In genomic region chr13:44508562-44509062, GRCh38 we compare ENCODE assay signal across 20 cellular contexts.
DNase-seq lines count a peak whose midpoint lies in the region; ATAC-seq, FAIRE-seq and TF ChIP-seq lines count a peak whose summit lies in the region.
"Had no signal": no experiment of that assay in that cellular context is flagged by ENCODE, and none has a peak within 500 bp of the region (broad histone marks: within the 10 kb centered on the region; RNA-seq: fewer than 3 reads in every experiment).

No MANE protein-coding gene starts in this region.

- intact Hi-C loops in endothelial cell of umbilical vein (cut with micrococcal nuclease), result no loop called here

- no peak for TF ChIP-seq CTCF in endothelial cell of umbilical vein (IDR thresholded peaks at IDR 0.05; ENCODE audit: extremely low read depth in 1 of 2, insufficient read depth in 1 of 2, low read depth in 1 of 2, low read length in 2 of 2)

- H3K4me1 ChIP-seq in endothelial cell of umbilical vein (ENCODE audit: control insufficient read depth, extremely low read depth, insufficient read depth, low read length) (peaks cover 7% of the 10 kb centered on the region), neuronal stem cell (ENCODE audit: control insufficient read depth in 2 of 2, insufficient read depth in 1 of 2, low read depth in 1 of 2, low read length in 2 of 2) (peaks cover 1 to 2% of the 10 kb centered on the region in 2 donors), Karpas-422 (ENCODE audit: low read length) (no peaks in the 10 kb centered on the region)
- H3K4me1 ChIP-seq: HAP-1 had no signal

- CTCF ChIA-PET in endothelial cell of umbilical vein (lab: Charles Lee), result interaction anchor here (0.9 to 1.4 kb wide), 6 partner anchors 9 to 65 kb away, joined by 3 to 5 read pairs (median 4); no protein-coding TSS in a partner anchor

- H4K20me1 ChIP-seq in endothelial cell of umbilical vein (replicated peaks; ENCODE audit: control insufficient read depth, extremely low read depth, insufficient read depth, low read length) (no peaks in the 10 kb centered on the region), Karpas-422 (ENCODE audit: insufficient read depth, low read depth, low read length) (no peaks in the 10 kb centered on the region)

- no TSS peak for BruUV-seq in endothelial cell of umbilical vein (replicated peaks; lab: Mats Ljungman, UMichigan)

- 100% methylated on average over 1 of the region's 3 CpGs; no CpG with 5 or more reads in 1 of the 2 donors for WGBS in neuronal stem cell (ENCODE audit: extremely low coverage in 2 of 2, insufficient read length in 2 of 2, insufficient replicate concordance in 1 of 2), 2 donors

- peak; percentile 14 for DNase-seq in H7
- peak; percentile 14 for DNase-seq in UCSD-AML1 (lab: John Stamatoyannopoulos, UW; ENCODE audit: unreplicated experiment)
- peak; percentile 78 for DNase-seq in endothelial cell of umbilical vein (ENCODE audit: low read depth, low spot score)
- DNase-seq in neuronal stem cell (ENCODE audit: low spot score), result no peak
- no peak for DNase-seq in Karpas-422
- DNase-seq in EL, result no peak
- DNase-seq: C1 segment of cervical spinal cord; CD8-positive, alpha-beta memory T cell; KG1; MV-4-11; NCI-H1417; NCI-H187; NCI-H2107; NCI-H510A; NCI-H774 had no signal

- H3K79me1 ChIP-seq in neuronal stem cell (ENCODE audit: low read depth, low read length), result no peaks in the 10 kb centered on the region

- no peak overlapping the region for H4K8ac ChIP-seq in neuronal stem cell (ENCODE audit: low read depth, low read length)

- FAIRE-seq in endothelial cell of umbilical vein (lab: Jason Lieb, UNC), result no peak
- FAIRE-seq: GM12892, RCC 7860 had no signal

- TF ChIP-seq POLR2A in endothelial cell of umbilical vein (IDR thresholded peaks at IDR 0.05; ENCODE audit: low read depth, low read length), result no peak

- no peak overlapping the region for H3K4ac ChIP-seq in neuronal stem cell (ENCODE audit: low read length)

- H3K4me2 ChIP-seq in endothelial cell of umbilical vein (ENCODE audit: insufficient read depth, low read length), result no peak overlapping the region
- no peak overlapping the region for H3K4me2 ChIP-seq in neuronal stem cell (ENCODE audit: insufficient read depth, low read length, poor library complexity, severe bottlenecking)
- H3K4me2 ChIP-seq in Karpas-422 (ENCODE audit: low read depth, low read length, poor library complexity, severe bottlenecking), result no peak overlapping the region

- H3K9me1 ChIP-seq in endothelial cell of umbilical vein (replicated peaks; ENCODE audit: control insufficient read depth, extremely low read depth, insufficient read depth, low read length), result no peaks in the 10 kb centered on the region

- H3K9me2 ChIP-seq in Karpas-422 (replicated peaks; ENCODE audit: insufficient read depth, low read length), result no peaks in the 10 kb centered on the region

- dilution Hi-C loops in endothelial cell of umbilical vein (cut with MboI; ENCODE audit: extremely low pct_ligation_motif_present, low sequenced_read_pairs), result no loop called here

- no peaks in the 10 kb centered on the region for H3K9me3 ChIP-seq in endothelial cell of umbilical vein (replicated peaks; ENCODE audit: control insufficient read depth, insufficient read depth, low read length)
- H3K9me3 ChIP-seq in neuronal stem cell (replicated peaks in 1 of 2; ENCODE audit: control insufficient read depth in 2 of 2, insufficient read depth in 1 of 2, low read depth in 1 of 2, low read length in 2 of 2), result no peaks in the 10 kb centered on the region
- H3K9me3 ChIP-seq in Karpas-422 (ENCODE audit: low read length), result no peaks in the 10 kb centered on the region
- H3K9me3 ChIP-seq: HAP-1 had no signal

- H2BK15ac ChIP-seq in neuronal stem cell (ENCODE audit: low read length), result no peak overlapping the region

- no peak overlapping the region for H2BK5ac ChIP-seq in neuronal stem cell (ENCODE audit: low read length)

- ATAC-seq in HG03097 (IDR thresholded peaks at IDR 0.05; ENCODE audit: low FRiP score, unreplicated experiment), result no peak
- ATAC-seq: Right ventricle myocardium inferior had no signal

- H3K79me2 ChIP-seq in endothelial cell of umbilical vein (ENCODE audit: control insufficient read depth, insufficient read depth, low read length) (no peaks in the 10 kb centered on the region), Karpas-422 (ENCODE audit: low read length) (no peaks in the 10 kb centered on the region)

- H3K9ac ChIP-seq in endothelial cell of umbilical vein (replicated peaks; ENCODE audit: extremely low read depth, insufficient read depth, low read length) (no peak overlapping the region), neuronal stem cell (ENCODE audit: low read depth, low read length, poor library complexity) (no peak overlapping the region), Karpas-422 (ENCODE audit: low read length) (no peak overlapping the region)

- H2AK5ac ChIP-seq in neuronal stem cell (ENCODE audit: low read depth, low read length), result no peak overlapping the region

- H3K27me3 ChIP-seq in H7 (ENCODE audit: control insufficient read depth, insufficient read depth, low read length) (no peaks in the 10 kb centered on the region), endothelial cell of umbilical vein (ENCODE audit: control insufficient read depth in 2 of 2, insufficient read depth in 2 of 2, low read length in 2 of 2) (no peaks in the 10 kb centered on the region), neuronal stem cell (ENCODE audit: control insufficient read depth in 3 of 3, insufficient read depth in 3 of 3, low read depth in 1 of 3, low read length in 3 of 3) (no peaks in the 10 kb centered on the region), Karpas-422 (ENCODE audit: low read length) (no peaks in the 10 kb centered on the region)

- H2AFZ ChIP-seq in endothelial cell of umbilical vein (ENCODE audit: low read depth, low read length) (no peak overlapping the region), neuronal stem cell (ENCODE audit: low read length) (no peak overlapping the region), Karpas-422 (ENCODE audit: low read length) (no peak overlapping the region)

- peak overlapping the region; percentile 44 for H3K18ac ChIP-seq in neuronal stem cell (ENCODE audit: low read length)

- no peak overlapping the region for H3K14ac ChIP-seq in neuronal stem cell (ENCODE audit: low read length)

- POLR2A ChIA-PET in endothelial cell of umbilical vein (lab: Charles Lee), result no interaction called here

- H3K23ac ChIP-seq in neuronal stem cell (ENCODE audit: low read depth, low read length, poor library complexity), result no peak overlapping the region

- H3K36me3 ChIP-seq in H7 (replicated peaks; ENCODE audit: control insufficient read depth, insufficient read depth, low read length) (no peaks in the 10 kb centered on the region), endothelial cell of umbilical vein (ENCODE audit: control insufficient read depth in 2 of 2, extremely low read depth in 1 of 2, insufficient read depth in 2 of 2, low read length in 2 of 2) (no peaks in the 10 kb centered on the region), neuronal stem cell (replicated peaks in 1 of 2; ENCODE audit: control insufficient read depth in 2 of 2, insufficient read depth in 2 of 2, low read length in 2 of 2) (peaks cover 0 to 15% of the 10 kb centered on the region in 2 donors), Karpas-422 (ENCODE audit: insufficient read depth, low read length) (no peaks in the 10 kb centered on the region)

- H2BK120ac ChIP-seq in neuronal stem cell (ENCODE audit: low read depth, low read length), result no peak overlapping the region

- H4K91ac ChIP-seq in neuronal stem cell (ENCODE audit: low read depth, low read length, poor library complexity), result no peak overlapping the region

- H2BK12ac ChIP-seq in neuronal stem cell (ENCODE audit: low read length), result no peak overlapping the region

- H3K4me3 ChIP-seq in H7 (ENCODE audit: insufficient read depth, low read depth, low read length), result no peak overlapping the region
- no peak overlapping the region for H3K4me3 ChIP-seq in endothelial cell of umbilical vein (replicated peaks in 1 of 3; ENCODE audit: insufficient read depth in 1 of 3, low read depth in 1 of 3, low read length in 3 of 3)
- no peak overlapping the region for H3K4me3 ChIP-seq in neuronal stem cell (ENCODE audit: low read length in 2 of 2)
- no peak overlapping the region for H3K4me3 ChIP-seq in Karpas-422 (ENCODE audit: low read length)
- H3K4me3 ChIP-seq: HAP-1 had no signal

- H3K27ac ChIP-seq in endothelial cell of umbilical vein (ENCODE audit: insufficient read depth, low read depth, low read length), result no peak overlapping the region
- no peak overlapping the region for H3K27ac ChIP-seq in neuronal stem cell (replicated peaks; ENCODE audit: low read length)
- no peak overlapping the region for H3K27ac ChIP-seq in Karpas-422 (ENCODE audit: low read length)

TF ChIP-seq in endothelial cell of umbilical vein, 7 proteins besides CTCF, POLR2A, EP300 and RAD21:
- TF ChIP-seq MAX (IDR thresholded peaks at IDR 0.05; ENCODE audit: insufficient read depth, insufficient read length) (no peak), MYC (IDR thresholded peaks at IDR 0.05; ENCODE audit: low read depth, low read length) (no peak), FOS (IDR thresholded peaks at IDR 0.05; ENCODE audit: borderline replicate concordance, insufficient read depth, low read length) (no peak), JUN (IDR thresholded peaks at IDR 0.05; ENCODE audit: borderline replicate concordance, insufficient read depth, insufficient read length, low read depth) (no peak), POLR2AphosphoS5 (IDR thresholded peaks at IDR 0.05; ENCODE audit: insufficient read depth, low read depth, low read length) (no peak), EZH2 (IDR thresholded peaks at IDR 0.05; ENCODE audit: borderline replicate concordance, low read depth, low read length, severe bottlenecking) (no peak), GATA2 (IDR thresholded peaks at IDR 0.05; ENCODE audit: insufficient read depth, insufficient read length, low read depth, low read length) (no peak)

Comparison
In these comparisons a context has a peak if more than half of its experiments do, and no peak if none do; other contexts are left out.
1. DNase-seq: peak in H7 (single experiment), UCSD-AML1 (single experiment) and endothelial cell of umbilical vein (single experiment); none in neuronal stem cell (single experiment), Karpas-422 (single experiment) and EL (single experiment).